ENCODE assay signal across 30 cellular contexts in the genomic region with DNA sequence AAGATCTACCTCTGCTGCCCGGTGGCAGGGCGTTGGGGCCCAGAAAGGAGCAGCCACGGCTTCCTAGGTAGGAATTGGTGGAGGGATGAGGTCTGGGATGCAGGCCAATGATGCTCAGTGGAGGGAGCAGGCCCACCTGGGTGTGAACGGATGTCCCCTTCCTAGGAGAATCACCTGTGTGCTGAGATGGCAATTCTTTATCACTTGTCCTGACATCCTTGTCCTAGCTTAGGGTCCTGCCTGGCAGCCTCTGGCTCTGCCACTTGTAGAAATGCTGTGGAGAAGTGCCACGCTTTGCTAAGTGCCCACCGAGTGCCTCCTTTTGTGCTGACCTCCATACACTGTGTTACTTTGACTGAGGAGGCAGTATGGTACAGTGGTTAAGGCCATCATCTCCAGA. TPM values are rescaled to one million over a fixed set of nuclear protein-coding genes. Genes with fewer than 3 reads are reported as not detected.
A peak's percentile ranks its signal among the peaks of the same experiment; 100 is the strongest.
DNase-seq lines count a peak whose midpoint lies in the region; ATAC-seq, FAIRE-seq and TF ChIP-seq lines count a peak whose summit lies in the region.
"Had no signal": no experiment of that assay in that cellular context is flagged by ENCODE, and none has a peak within 500 bp of the region (broad histone marks: within the 10 kb centered on the region; RNA-seq: fewer than 3 reads in every experiment).

No MANE protein-coding gene starts in this region.

- H3K36me3 ChIP-seq in heart right ventricle (no peaks in the 10 kb centered on the region), kidney (ENCODE audit: control insufficient read depth in 1 of 2, insufficient read depth in 2 of 2, low read length in 2 of 2) (no peaks in the 10 kb centered on the region), osteoblast (ENCODE audit: insufficient read depth, low read length) (no peaks in the 10 kb centered on the region), spleen (no peaks in the 10 kb centered on the region)
- H3K36me3 ChIP-seq: BE2C, BLaER1 had no signal

- H2AFZ ChIP-seq in osteoblast (ENCODE audit: low read length), result no peak overlapping the region

- no peaks in the 10 kb centered on the region for H3K79me2 ChIP-seq in osteoblast (ENCODE audit: insufficient read depth, low read length)

- ATAC-seq in Right ventricle myocardium inferior (no peak), heart right ventricle (no peak)
- ATAC-seq: GM12878 had no signal

- H3K27me3 ChIP-seq in heart right ventricle, result no peaks in the 10 kb centered on the region
- peaks cover 15% of the 10 kb centered on the region for H3K27me3 ChIP-seq in osteoblast (ENCODE audit: insufficient read depth, low read length)
- no peaks in the 10 kb centered on the region for H3K27me3 ChIP-seq in spleen (replicated peaks in 1 of 7)
- H3K27me3 ChIP-seq: BE2C, BLaER1 had no signal

- FAIRE-seq in kidney (lab: Jason Lieb, UNC), result no peak
- FAIRE-seq: A204.1, GM12878, GM12892, GM18507 had no signal

- H4K20me1 ChIP-seq in osteoblast (ENCODE audit: insufficient read depth, low read length), result peaks cover 4% of the 10 kb centered on the region
- H4K20me1 ChIP-seq: BLaER1 had no signal

- H3K9me3 ChIP-seq in heart right ventricle, result no peaks in the 10 kb centered on the region
- H3K9me3 ChIP-seq in kidney (ENCODE audit: control insufficient read depth in 1 of 2, low read length in 2 of 2), result no peaks in the 10 kb centered on the region
- H3K9me3 ChIP-seq in osteoblast (ENCODE audit: low read depth, low read length), result no peaks in the 10 kb centered on the region
- H3K9me3 ChIP-seq in spleen, result no peaks in the 10 kb centered on the region
- H3K9me3 ChIP-seq: BE2C, BLaER1 had no signal

- intact Hi-C loops in Right ventricle myocardium inferior (cut with DNase I), result no loop called here
- intact Hi-C loops in heart right ventricle (cut with DNase I), result no loop called here
- intact Hi-C loops in kidney (cut with DNase I), result no loop called here
- intact Hi-C loops in spleen (cut with DNase I; ENCODE audit: low total_unique reads), result no loop called here

- no peak overlapping the region for H3K4me2 ChIP-seq in osteoblast (ENCODE audit: insufficient read depth, low read length)
- H3K4me2 ChIP-seq: BLaER1 had no signal

- TF ChIP-seq CTCF in heart right ventricle (IDR thresholded peaks at IDR 0.05), result no peak
- TF ChIP-seq CTCF in kidney (IDR thresholded peaks at IDR 0.05; ENCODE audit: borderline replicate concordance, extremely low read depth, insufficient read depth), result no peak
- TF ChIP-seq CTCF in osteoblast (IDR thresholded peaks at IDR 0.05; ENCODE audit: extremely low read depth, low read depth, low read length), result no peak
- no peak for TF ChIP-seq CTCF in spleen (IDR thresholded peaks at IDR 0.05 in 8 of 11, conservative IDR thresholded peaks at IDR 0.05 in 3 of 11)

- TF ChIP-seq POLR2A in spleen (IDR thresholded peaks at IDR 0.05), result no peak

- H3K4me3 ChIP-seq in heart right ventricle, result no peak overlapping the region
- no peak overlapping the region for H3K4me3 ChIP-seq in kidney (ENCODE audit: low read length in 2 of 2)
- no peak overlapping the region for H3K4me3 ChIP-seq in osteoblast (ENCODE audit: insufficient read depth, low read length)
- H3K4me3 ChIP-seq in spleen, result no peak overlapping the region
- H3K4me3 ChIP-seq: BLaER1, GM12878 had no signal

- H3K4me1 ChIP-seq in heart right ventricle (peaks cover 19 to 31% (median 29%) of the 10 kb centered on the region in 9 donors), kidney (ENCODE audit: control insufficient read depth in 1 of 2, insufficient read depth in 1 of 2, low read depth in 1 of 2, low read length in 2 of 2) (peaks cover 3 to 10% of the 10 kb centered on the region in 2 donors), osteoblast (ENCODE audit: insufficient read depth, low read length) (peaks cover 9% of the 10 kb centered on the region), spleen (peaks cover 0 to 39% (median 14%) of the 10 kb centered on the region in 6 donors)
- H3K4me1 ChIP-seq: BE2C had no signal

- DNase-seq in Right ventricle myocardium inferior (ENCODE audit: missing footprints), result peak; percentile 16
- DNase-seq in heart right ventricle, result no peak
- peak; percentile 30 for DNase-seq in kidney
- peak; percentile 68 for DNase-seq in osteoblast (ENCODE audit: insufficient read length, low spot score, missing footprints)
- DNase-seq in spleen, result peak; percentile 53
- DNase-seq in activated CD4-positive, alpha-beta T cell treated with anti-CD3 and anti-CD28 coated beads, Interleukin-2, amount 50 U/mL, for 4 hours, result no peak
- no peak for DNase-seq in stimulated activated CD4-positive, alpha-beta T cell treated with anti-CD3 and anti-CD28 coated beads, Interleukin-12 subunit alpha, Interleukin-12 subunit beta, amount 100 ng/mL, for 4 hours
- no peak for DNase-seq in KG1 (lab: John Stamatoyannopoulos, UW)
- DNase-seq: 8988T; ACHN; BE2C; C1 segment of cervical spinal cord; CD4-positive, alpha-beta memory T cell; CD4-positive, CD25-positive, alpha-beta regulatory T cell; COR-L47; DMS 273 treated with DMSO at 0.1 percent for 48 hours; DMS153; DMS53; DMS79; DND-41; EL; GDM1 had no signal

- no peak overlapping the region for H3K9ac ChIP-seq in kidney (ENCODE audit: low read length in 2 of 2)
- H3K9ac ChIP-seq: BLaER1 had no signal

- 85 to 87% methylated on average over 6 of the region's 6 CpGs for WGBS in heart right ventricle, 2 donors
- 80 to 92% (median 82%) methylated on average over 6 of the region's 6 CpGs for WGBS in spleen, 5 donors

- H3K27ac ChIP-seq in heart right ventricle (no peak overlapping the region), kidney (ENCODE audit: low read depth in 2 of 2, low read length in 2 of 2) (no peak overlapping the region), osteoblast (ENCODE audit: low read depth, low read length) (no peak overlapping the region), spleen (no peak overlapping the region)
- H3K27ac ChIP-seq: BLaER1 had no signal

RNA-seq across cellular contexts. Expression of a gene that starts 12.8 kb away (rescaled TPM):
- total RNA-seq in Right ventricle myocardium inferior, result not detected
- 1 to 10 TPM in 3 of 10 donors, under 1 TPM in 3, not detected in 4; 0.30 to 8.5 (median 0.96) TPM for total RNA-seq in heart right ventricle
- 1 to 10 TPM in 1 of 2 donors, not detected in 1; 2.0 TPM for polyA plus RNA-seq in heart right ventricle
- total RNA-seq in kidney, result 2.9 TPM
- 2.3 TPM for polyA plus RNA-seq in kidney (ENCODE audit: insufficient read depth, low read depth, low replicate concordance)
- total RNA-seq in osteoblast, result not detected in 2 replicates
- not detected for total RNA-seq in spleen
- not detected for polyA plus RNA-seq in spleen
- total RNA-seq: A673; CD4-positive, alpha-beta memory T cell; CD8-positive, alpha-beta memory T cell had no signal
- polyA plus RNA-seq: CD14-positive monocyte; CD4-positive, alpha-beta memory T cell; CD4-positive, CD25-positive, alpha-beta regulatory T cell; CD8-positive, alpha-beta memory T cell had no signal

Comparison
In these comparisons a context has a peak if more than half of its experiments do, and no peak if none do; other contexts are left out.
1. DNase-seq: peak in Right ventricle myocardium inferior (single experiment), kidney (single experiment), osteoblast (single experiment) and spleen (single experiment); none in heart right ventricle (0 of 2), activated CD4-positive, alpha-beta T cell treated with anti-CD3 and anti-CD28 coated beads, Interleukin-2, amount 50 U/mL, for 4 hours (0 of 2), stimulated activated CD4-positive, alpha-beta T cell treated with anti-CD3 and anti-CD28 coated beads, Interleukin-12 subunit alpha, Interleukin-12 subunit beta, amount 100 ng/mL, for 4 hours (single experiment) and KG1 (single experiment).